Comparison of ENCODE assay signal across 30 cellular contexts in the genomic region with DNA sequence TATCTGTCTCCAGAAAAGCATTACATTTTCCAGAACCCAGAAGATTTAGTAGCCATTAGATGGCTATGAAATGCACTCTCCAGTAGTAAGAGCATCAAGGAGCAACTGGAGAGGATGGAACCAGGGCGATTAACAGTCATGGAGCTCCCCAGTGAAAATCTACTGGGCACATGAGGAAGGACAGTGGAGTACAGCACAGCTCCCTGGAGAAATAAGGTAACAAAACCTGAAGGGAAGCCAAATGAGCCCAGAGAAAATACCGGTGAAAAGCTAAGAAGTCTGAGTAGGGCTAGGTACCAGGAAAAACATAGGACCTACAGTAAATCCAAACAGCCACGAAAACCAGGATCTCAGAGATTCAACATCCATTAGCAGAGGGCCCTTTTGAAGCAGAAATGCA. TPM values are rescaled to one million over a fixed set of nuclear protein-coding genes. Genes with fewer than 3 reads are reported as not detected.
"Had no signal": no experiment of that assay in that cellular context is flagged by ENCODE, and none has a peak within 500 bp of the region (broad histone marks: within the 10 kb centered on the region; RNA-seq: fewer than 3 reads in every experiment).

No MANE protein-coding gene starts in this region.

- H3K27me3 Mint-ChIP-seq: activated CD4-positive, alpha-beta T cell treated with anti-CD3 and anti-CD28 coated beads, Interleukin-2, amount 10 ng/mL, durations not matched to agents 24 days and 14 days; activated CD8-positive, alpha-beta T cell treated with anti-CD3 and anti-CD28 coated beads for 36 hours; activated naive CD4-positive, alpha-beta T cell treated with anti-CD3 and anti-CD28 coated beads, Interleukin-2, amount 50 U/mL, for 24 hours; activated naive CD8-positive, alpha-beta T cell treated with anti-CD3 and anti-CD28 coated beads, Interleukin-2, amount 10 ng/mL, durations not matched to agents 7 days and 5 days; activated T-helper 17 cell treated with anti-CD3 and anti-CD28 coated beads, Interleukin-2, amount 50 U/mL, for 72 hours; central memory CD8-positive, alpha-beta T cell had no signal

- H3K4me1 ChIP-seq: ascending aorta, SJCRH30 had no signal

- ATAC-seq: activated CD8-positive, alpha-beta T cell treated with anti-CD3 and anti-CD28 coated beads for 36 hours; activated T-cell treated with anti-CD3 and anti-CD28 coated beads, Interleukin-2, amount 50 U/mL, for 72 hours; activated T-helper 17 cell treated with anti-CD3 and anti-CD28 coated beads, Interleukin-2, amount 50 U/mL, for 72 hours; Panc1 had no signal

- DNase-seq: activated CD4-positive, alpha-beta T cell treated with anti-CD3 and anti-CD28 coated beads, Interleukin-2, amount 10 ng/mL, durations not matched to agents 24 days and 14 days; activated CD4-positive, alpha-beta T cell treated with anti-CD3 and anti-CD28 coated beads, Interleukin-2, amount 50 U/mL, for 4 hours; activated CD8-positive, alpha-beta T cell treated with anti-CD3 and anti-CD28 coated beads for 36 hours; activated gamma-delta T cell; activated naive CD4-positive, alpha-beta T cell treated with Interleukin-2 at 50 U/mL for 16 hours; activated naive CD8-positive, alpha-beta T cell treated with anti-CD3 and anti-CD28 coated beads, Interleukin-2, amount 10 ng/mL, durations not matched to agents 7 days and 5 days; activated T-cell treated with anti-CD3 and anti-CD28 coated beads, Interleukin-2, amount 50 U/mL, for 1 hour; activated T-cell treated with anti-CD3 and anti-CD28 coated beads, Interleukin-2, amount 50 U/mL, for 72 hours; amygdala; NCI-H1048; NCI-H1105 treated with DMSO at 0.1 percent for 48 hours; NCI-H1436 treated with DMSO at 0.1 percent for 48 hours; NCI-H1694 treated with DMSO at 0.1 percent for 48 hours; NCI-H2029; NCI-H2107; NCI-H226; NCI-H446 treated with DMSO at 0.1 percent for 48 hours; NCI-H524; SHP77; SJCRH30; T1000; WERI-Rb-1 had no signal

- H3K27ac Mint-ChIP-seq: activated CD4-positive, alpha-beta T cell treated with anti-CD3 and anti-CD28 coated beads, Interleukin-2, amount 10 ng/mL, durations not matched to agents 24 days and 14 days; activated CD8-positive, alpha-beta T cell treated with anti-CD3 and anti-CD28 coated beads for 36 hours; activated naive CD4-positive, alpha-beta T cell treated with anti-CD3 and anti-CD28 coated beads, Interleukin-2, amount 50 U/mL, for 24 hours; activated naive CD8-positive, alpha-beta T cell treated with anti-CD3 and anti-CD28 coated beads, Interleukin-2, amount 10 ng/mL, durations not matched to agents 7 days and 5 days; activated T-cell treated with anti-CD3 and anti-CD28 coated beads, Interleukin-2, amount 50 U/mL, for 72 hours; activated T-helper 17 cell treated with anti-CD3 and anti-CD28 coated beads, Interleukin-2, amount 50 U/mL, for 72 hours had no signal

- H3K4me3 Mint-ChIP-seq: activated CD4-positive, alpha-beta T cell treated with anti-CD3 and anti-CD28 coated beads, Interleukin-2, amount 10 ng/mL, durations not matched to agents 24 days and 14 days; activated CD8-positive, alpha-beta T cell treated with anti-CD3 and anti-CD28 coated beads for 36 hours; activated naive CD4-positive, alpha-beta T cell treated with anti-CD3 and anti-CD28 coated beads, Interleukin-2, amount 50 U/mL, for 24 hours; activated naive CD8-positive, alpha-beta T cell treated with anti-CD3 and anti-CD28 coated beads, Interleukin-2, amount 10 ng/mL, durations not matched to agents 7 days and 5 days; activated T-cell treated with anti-CD3 and anti-CD28 coated beads, Interleukin-2, amount 50 U/mL, for 72 hours; activated T-helper 17 cell treated with anti-CD3 and anti-CD28 coated beads, Interleukin-2, amount 50 U/mL, for 72 hours; central memory CD8-positive, alpha-beta T cell had no signal

- H3K27ac ChIP-seq: ascending aorta, cardiac muscle cell, SJCRH30, SK-N-MC, WERI-Rb-1 had no signal

- H3K27me3 ChIP-seq: ascending aorta, cardiac muscle cell, SJCRH30 had no signal

- H3K9me3 Mint-ChIP-seq: activated CD4-positive, alpha-beta T cell treated with anti-CD3 and anti-CD28 coated beads, Interleukin-2, amount 10 ng/mL, durations not matched to agents 24 days and 14 days; activated naive CD8-positive, alpha-beta T cell treated with anti-CD3 and anti-CD28 coated beads, Interleukin-2, amount 10 ng/mL, durations not matched to agents 7 days and 5 days; activated T-helper 17 cell treated with anti-CD3 and anti-CD28 coated beads, Interleukin-2, amount 50 U/mL, for 72 hours; central memory CD8-positive, alpha-beta T cell had no signal

- H3K4me3 ChIP-seq: ascending aorta, cardiac muscle cell, SJCRH30, SK-N-MC had no signal

- H3K9me3 ChIP-seq: ascending aorta, SJCRH30 had no signal

- H3K36me3 Mint-ChIP-seq: activated naive CD4-positive, alpha-beta T cell treated with anti-CD3 and anti-CD28 coated beads, Interleukin-2, amount 50 U/mL, for 24 hours; activated naive CD8-positive, alpha-beta T cell treated with anti-CD3 and anti-CD28 coated beads, Interleukin-2, amount 10 ng/mL, durations not matched to agents 7 days and 5 days had no signal

- H3K36me3 ChIP-seq: ascending aorta, cardiac muscle cell, SJCRH30, WERI-Rb-1 had no signal

- H3K4me1 Mint-ChIP-seq: activated CD4-positive, alpha-beta T cell treated with anti-CD3 and anti-CD28 coated beads, Interleukin-2, amount 10 ng/mL, durations not matched to agents 24 days and 14 days; activated naive CD4-positive, alpha-beta T cell treated with anti-CD3 and anti-CD28 coated beads, Interleukin-2, amount 50 U/mL, for 24 hours; activated naive CD8-positive, alpha-beta T cell treated with anti-CD3 and anti-CD28 coated beads, Interleukin-2, amount 10 ng/mL, durations not matched to agents 7 days and 5 days; activated T-helper 17 cell treated with anti-CD3 and anti-CD28 coated beads, Interleukin-2, amount 50 U/mL, for 72 hours; central memory CD8-positive, alpha-beta T cell had no signal

RNA-seq across cellular contexts. Expression of a gene that starts 21.6 kb away (rescaled TPM):
- total RNA-seq: activated CD8-positive, alpha-beta T cell treated with anti-CD3 and anti-CD28 coated beads for 36 hours; activated naive CD8-positive, alpha-beta T cell treated with anti-CD3 and anti-CD28 coated beads, Interleukin-2, amount 10 ng/mL, durations not matched to agents 7 days and 5 days; T-helper 2 cell treated with Interferon-gamma antibody and Interleukin-4, amounts not matched to agents 100 ng/mL and 5 ng/mL, for 36 hours had no signal
